23 cellular contexts compared by ENCODE assay signal in genomic region chr3:115254492-115255196, GRCh38.
DNase-seq lines count a peak whose midpoint lies in the region; ATAC-seq, FAIRE-seq and TF ChIP-seq lines count a peak whose summit lies in the region.
"Had no signal": no experiment of that assay in that cellular context is flagged by ENCODE, and none has a peak within 500 bp of the region (broad histone marks: within the 10 kb centered on the region; RNA-seq: fewer than 3 reads in every experiment).

No MANE protein-coding gene starts in this region.

- H3K4me3 ChIP-seq in right atrium auricular region: no peak overlapping the region
- H3K4me3 ChIP-seq in fibroblast of villous mesenchyme (ENCODE audit: low read depth, low read length): peak overlapping the region; percentile 2
- H3K4me3 ChIP-seq: transverse colon had no signal

- ATAC-seq in left colon: no peak
- ATAC-seq: activated T-helper 17 cell treated with anti-CD3 and anti-CD28 coated beads, Interleukin-2, amount 50 U/mL, for 72 hours; CD8-positive, alpha-beta T cell had no signal

- intact Hi-C loops in cardiac septum (cut with DNase I) (no loop called here), left colon (cut with DNase I, micrococcal nuclease) (no loop called here)

- H3K27ac ChIP-seq in right atrium auricular region: no peak overlapping the region
- H3K27ac ChIP-seq: parathyroid adenoma, RWPE1, transverse colon had no signal

- H3K4me1 ChIP-seq in right atrium auricular region: no peaks in the 10 kb centered on the region
- H3K4me1 ChIP-seq: parathyroid adenoma, transverse colon had no signal

- TF ChIP-seq CTCF in right atrium auricular region (IDR thresholded peaks at IDR 0.05) (no peak), fibroblast of villous mesenchyme (IDR thresholded peaks at IDR 0.05; ENCODE audit: insufficient read depth, low read depth, low read length) (no peak)

- peaks cover 0 to 6% of the 10 kb centered on the region in 2 donors for H3K9me3 ChIP-seq in right atrium auricular region
- H3K9me3 ChIP-seq: transverse colon had no signal

- no peaks in the 10 kb centered on the region for H3K36me3 ChIP-seq in right atrium auricular region
- H3K36me3 ChIP-seq: transverse colon had no signal

- no peaks in the 10 kb centered on the region for H3K27me3 ChIP-seq in right atrium auricular region
- H3K27me3 ChIP-seq: transverse colon had no signal

- DNase-seq in cardiac septum (ENCODE audit: low spot score) (peak; percentile 73), right atrium auricular region (ENCODE audit: low spot score) (no peak), fibroblast of villous mesenchyme (ENCODE audit: low read depth) (peak; percentile 16), left kidney (ENCODE audit: low read depth, low spot score) (peak; percentile 1), urothelium cell line (ENCODE audit: low spot score) (no peak), globus pallidus (ENCODE audit: low spot score) (no peak), left colon (no peak), NCI-H2227 treated with DMSO at 0.1 percent for 48 hours (lab: John Stamatoyannopoulos, UW) (no peak)
- DNase-seq: 8988T; activated CD4-positive, alpha-beta T cell treated with anti-CD3 and anti-CD28 coated beads, Interleukin-2, amount 50 U/mL, for 48 hours; activated CD8-positive, alpha-beta memory T cell treated with anti-CD3 and anti-CD28 coated beads, Interleukin-2, amount 50 U/mL, for 4 hours; caudate nucleus; CD8-positive, alpha-beta T cell; DMS 273 treated with DMSO at 0.1 percent for 48 hours; head of caudate nucleus; NCI-H1048; NCI-H187 treated with DMSO at 0.1 percent for 48 hours; NCI-H526 treated with DMSO at 0.1 percent for 48 hours; transverse colon had no signal

- peak; percentile 71 for FAIRE-seq in urothelium cell line (lab: Jason Lieb, UNC)
- FAIRE-seq: endothelial cell of umbilical vein had no signal

Comparison
In these comparisons a context has a peak if more than half of its experiments do, and no peak if none do; other contexts are left out.
1. DNase-seq: peak in cardiac septum (single experiment), fibroblast of villous mesenchyme (single experiment) and left kidney (single experiment); none in right atrium auricular region (single experiment), urothelium cell line (single experiment), globus pallidus (single experiment), left colon (0 of 2) and NCI-H2227 treated with DMSO at 0.1 percent for 48 hours (single experiment).